Comparison of ENCODE assay signal across 8 cellular contexts in the genomic region with DNA sequence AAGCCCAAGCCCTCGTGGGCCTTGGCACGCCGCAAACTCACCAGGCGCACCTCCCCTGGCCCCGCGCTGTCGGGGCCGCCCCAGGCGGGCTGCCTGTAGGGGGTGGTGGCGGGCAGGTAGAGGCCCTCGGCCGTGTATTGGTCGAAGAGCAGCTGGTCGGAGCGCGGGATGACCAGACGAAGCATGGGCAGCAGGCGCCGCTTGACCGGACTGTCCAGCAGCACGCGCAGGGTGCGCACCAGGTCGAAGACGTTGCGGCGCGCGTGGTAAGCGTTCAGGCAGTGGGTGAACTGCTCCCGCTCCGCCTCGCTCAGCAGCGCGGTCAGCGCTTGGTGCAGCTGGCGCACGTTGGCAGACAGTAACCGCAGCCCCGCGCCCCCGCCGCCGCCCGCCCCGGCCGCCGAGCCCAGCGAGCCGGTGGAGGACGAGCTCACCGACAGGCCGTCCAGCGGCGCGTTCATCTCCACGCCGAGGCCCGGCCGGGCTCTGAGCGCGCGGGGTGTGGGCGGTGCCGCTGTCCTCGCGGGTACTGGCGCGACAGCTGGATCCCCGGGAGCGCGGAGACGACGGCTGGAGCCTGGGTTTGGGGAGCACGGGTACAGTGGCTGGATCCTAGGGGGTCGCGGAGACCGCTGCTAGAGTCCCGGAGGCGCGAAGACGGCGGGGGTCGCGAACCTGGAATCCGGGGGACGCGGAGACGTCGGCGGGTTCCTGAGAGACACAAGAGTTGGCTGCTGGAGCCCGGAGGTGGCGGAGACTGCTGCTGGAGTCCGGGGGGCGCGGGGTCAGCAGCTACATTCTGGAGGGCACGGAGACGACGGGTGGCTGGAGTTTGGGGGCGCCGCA. TPM values are rescaled to one million over a fixed set of nuclear protein-coding genes. Genes with fewer than 3 reads are reported as not detected.
DNase-seq lines count a peak whose midpoint lies in the region; ATAC-seq and TF ChIP-seq lines count a peak whose summit lies in the region.

No MANE protein-coding gene starts in this region.

- H3F3A ChIP-seq in SK-N-SH (replicated peaks; ENCODE audit: insufficient read depth), result peaks cover 4% of the 10 kb centered on the region

- H3K4me3 ChIP-seq in SK-N-SH (ENCODE audit: low read depth in 2 of 2, low read length in 1 of 2) (peak overlapping the region; percentile 63 to 71), astrocyte of the cerebellum (ENCODE audit: low read depth, low read length) (peak overlapping the region; percentile 65)

- no peaks in the 10 kb centered on the region for H3K9me2 ChIP-seq in SK-N-SH

- no peaks in the 10 kb centered on the region for H3K9me3 ChIP-seq in SK-N-SH

- TF ChIP-seq RAD21 in SK-N-SH (IDR thresholded peaks at IDR 0.05; ENCODE audit: low read length), result no peak

- POLR2A ChIA-PET in SK-N-SH (lab: Yijun Ruan, JAX), result no interaction called here

- ATAC-seq in HG02981 (IDR thresholded peaks at IDR 0.05; ENCODE audit: unreplicated experiment), result no peak

- H3K27ac ChIP-seq in SK-N-SH (ENCODE audit: low read depth in 2 of 2, low read length in 1 of 2), result no peak overlapping the region; a peak in 1 of 4 replicates

- TF ChIP-seq CTCF in SK-N-SH (IDR thresholded peaks at IDR 0.05) (peak; percentile 54), astrocyte of the cerebellum (IDR thresholded peaks at IDR 0.05; ENCODE audit: low read depth, low read length, missing control alignments) (peak; percentile 44)

- CTCF ChIA-PET in SK-N-SH (lab: Yijun Ruan, JAX), result interaction anchor here (0.7 to 1.9 kb wide), 12 partner anchors 11 to 157 kb away, joined by 3 to 7 read pairs (median 3); no protein-coding TSS in a partner anchor

- H3K4me2 ChIP-seq in SK-N-SH, result peak overlapping the region; percentile 87

- H2AFZ ChIP-seq in SK-N-SH (ENCODE audit: low read depth), result peak overlapping the region; percentile 83

- TF ChIP-seq EP300 in SK-N-SH (IDR thresholded peaks at IDR 0.05; ENCODE audit: borderline replicate concordance in 1 of 2, low read depth in 1 of 2, low read length in 1 of 2), result no peak

- peaks cover 40% of the 10 kb centered on the region for H3K27me3 ChIP-seq in SK-N-SH (ENCODE audit: insufficient read depth)

- H3K4me1 ChIP-seq in SK-N-SH (ENCODE audit: control insufficient read depth in 1 of 2, insufficient read depth in 2 of 2, low read depth in 1 of 2, low read length in 1 of 2), result peaks cover 0 to 7% of the 10 kb centered on the region in 2 experiments; a peak in 1 of 4 replicates

- no peaks in the 10 kb centered on the region for H3K79me2 ChIP-seq in SK-N-SH (ENCODE audit: insufficient read depth)

- WGBS in SK-N-SH (ENCODE audit: low lambda C conversion rate), result 8% methylated on average over 36 of the region's 101 CpGs

- in situ Hi-C loops in astrocyte of the cerebellum (cut with HindIII; ENCODE audit: low sequenced_read_pairs), result no loop called here

- DNase-seq in NCI-H146 (lab: John Stamatoyannopoulos, UW), result peak; percentile 54
- DNase-seq in NCI-H146 treated with DMSO at 0.1 percent for 48 hours (lab: John Stamatoyannopoulos, UW; ENCODE audit: unreplicated experiment), result no peak
- peak; percentile 78 for DNase-seq in SK-N-SH
- DNase-seq in astrocyte of the cerebellum (ENCODE audit: low read depth), result no peak
- DNase-seq in hypothalamus (lab: John Stamatoyannopoulos, UW), result peak in 35 of 51 donors; percentile 8 to 72 (median 46)
- DNase-seq in renal cortical epithelial cell (ENCODE audit: low read depth), result peak; percentile 27
- DNase-seq in T-helper 9 cell, result no peak

- H4K20me1 ChIP-seq in SK-N-SH (ENCODE audit: insufficient read depth), result no peaks in the 10 kb centered on the region; the same call in 1 of the 2 replicates

- no peaks in the 10 kb centered on the region for H3K36me3 ChIP-seq in SK-N-SH (replicated peaks in 1 of 2; ENCODE audit: control insufficient read depth in 1 of 2, insufficient read depth in 2 of 2, low read length in 1 of 2)

- peak overlapping the region; percentile 73; the same call in 1 of the 2 replicates for H3K9ac ChIP-seq in SK-N-SH

TF ChIP-seq in SK-N-SH, 30 proteins besides CTCF, POLR2A, EP300 and RAD21:
- TF ChIP-seq SIN3A (IDR thresholded peaks at IDR 0.05; ENCODE audit: borderline replicate concordance, low read depth, low read length) (no peak), EZH2phosphoT487 (IDR thresholded peaks at IDR 0.05; ENCODE audit: borderline replicate concordance, low read depth) (0 out of 2 replicates have a peak, but pooled peaks have one; percentile 29)
- TF ChIP-seq, protein P1, sequence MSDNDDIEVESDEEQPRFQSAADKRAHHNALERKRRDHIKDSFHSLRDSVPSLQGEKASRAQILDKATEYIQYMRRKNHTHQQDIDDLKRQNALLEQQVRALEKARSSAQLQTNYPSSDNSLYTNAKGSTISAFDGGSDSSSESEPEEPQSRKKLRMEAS (IDR thresholded peaks at IDR 0.05; ENCODE audit: low read depth), result peak; percentile 77

RNA-seq across cellular contexts. Expression of a gene that starts 0.7 kb away (rescaled TPM):
- 2.7 and 4.6 TPM in 2 replicates for polyA plus RNA-seq in SK-N-SH (2012; rRNA removed)
- 1.2 and 2.0 TPM in 2 replicates for polyA plus RNA-seq in SK-N-SH (2012; cell fraction: cytosol; rRNA removed)
- polyA plus RNA-seq in SK-N-SH (2012; cell fraction: nucleus; rRNA removed), result 23.9 and 28.5 TPM in 2 replicates
- total RNA-seq in renal cortical epithelial cell, result 0.52 and 5.2 TPM in 2 replicates

Comparison
In these comparisons a context has a peak if more than half of its experiments do, and no peak if none do; other contexts are left out.
1. DNase-seq: peak in NCI-H146 (single experiment), SK-N-SH (single experiment), hypothalamus (35 of 51) and renal cortical epithelial cell (single experiment); none in NCI-H146 treated with DMSO at 0.1 percent for 48 hours (single experiment), astrocyte of the cerebellum (single experiment) and T-helper 9 cell (single experiment).